In genomic region chr11:65711785-65712632, GRCh38 we compare ENCODE assay signal across 1 cellular context.
TF ChIP-seq lines count a peak whose summit lies in the region.

TSS of gene KAT5 (plus strand) at chr11:65712252. CDS start at chr11:65712268, 16 bp downstream.

TF ChIP-seq in K562, 482 proteins besides CTCF, POLR2A, EP300 and RAD21 (continued from another document and continues in another):
- TF ChIP-seq MCM2 (IDR thresholded peaks at IDR 0.05; ENCODE audit: low read depth) (no peak), NUFIP1 (IDR thresholded peaks at IDR 0.05; ENCODE audit: partially characterized antibody) (peak; percentile 50), SRSF9 (IDR thresholded peaks at IDR 0.05; ENCODE audit: borderline replicate concordance, low read depth, low read length) (no peak), GTF3C2 (IDR thresholded peaks at IDR 0.05; ENCODE audit: borderline replicate concordance, extremely low read depth, insufficient read length) (no peak), ZNF511 (CRISPR knock-in tag; IDR thresholded peaks at IDR 0.05) (peak; percentile 76; the same call in 1 of the 2 replicates), RREB1 (CRISPR knock-in tag; IDR thresholded peaks at IDR 0.05) (peak; percentile 93), ILK (tag; IDR thresholded peaks at IDR 0.05; ENCODE audit: borderline replicate concordance, low read depth) (no peak), SNAPC5 (CRISPR knock-in tag; IDR thresholded peaks at IDR 0.05) (no peak), FOXJ3 (CRISPR knock-in tag; IDR thresholded peaks at IDR 0.05) (no peak), ZNF609 (CRISPR knock-in tag; IDR thresholded peaks at IDR 0.05; ENCODE audit: borderline replicate concordance) (peak; percentile 90), CHD2 (IDR thresholded peaks at IDR 0.05; ENCODE audit: low read depth, low read length) (no peak; the same call in 1 of the 2 replicates), POLR2B (IDR thresholded peaks at IDR 0.05; ENCODE audit: low read depth, partially characterized antibody) (peak; percentile 90), ZNF143 (CRISPR knock-in tag; IDR thresholded peaks at IDR 0.05) (0 out of 2 replicates have a peak, but pooled peaks have one; percentile 39), MAZ (CRISPR knock-in tag; conservative IDR thresholded peaks at IDR 0.05 in 1 of 2, IDR thresholded peaks at IDR 0.05 in 1 of 2) (peak; percentile 90 to 97), SMAD1 (IDR thresholded peaks at IDR 0.05; ENCODE audit: low read depth, low read length, partially characterized antibody) (peak; percentile 11), RFX7 (CRISPR knock-in tag; IDR thresholded peaks at IDR 0.05) (no peak), MEF2A (IDR thresholded peaks at IDR 0.05; ENCODE audit: control insufficient read depth, low read depth, low read length) (peak; percentile 56; the same call in 1 of the 2 replicates), ZNF449 (CRISPR knock-in tag; IDR thresholded peaks at IDR 0.05) (peak; percentile 72; the same call in 1 of the 2 replicates), GTF2A2 (tag; IDR thresholded peaks at IDR 0.05) (no peak), ZBTB26 (CRISPR knock-in tag; IDR thresholded peaks at IDR 0.05) (no peak), ERF (CRISPR knock-in tag; IDR thresholded peaks at IDR 0.05) (peak; percentile 93; the same call in 1 of the 2 replicates), ZNF77 (CRISPR knock-in tag; IDR thresholded peaks at IDR 0.05) (no peak), ZNF280A (IDR thresholded peaks at IDR 0.05; ENCODE audit: low read depth, partially characterized antibody) (no peak), ZNF655 (CRISPR knock-in tag; IDR thresholded peaks at IDR 0.05) (no peak), WHSC1 (IDR thresholded peaks at IDR 0.05; ENCODE audit: low read length) (no peak), ZNF431 (CRISPR knock-in tag; IDR thresholded peaks at IDR 0.05) (peak; percentile 83), PHTF2 (CRISPR knock-in tag; IDR thresholded peaks at IDR 0.05) (0 out of 2 replicates have a peak, but pooled peaks have one; percentile 47), TAF7 (tag; IDR thresholded peaks at IDR 0.05) (peak; percentile 97), L3MBTL2 (IDR thresholded peaks at IDR 0.05) (peak; percentile 100), EZH2 (IDR thresholded peaks at IDR 0.05; ENCODE audit: borderline replicate concordance, low read depth, low read length) (no peak), LEF1 (IDR thresholded peaks at IDR 0.05) (peak; percentile 94), ZNF639 (CRISPR knock-in tag; conservative IDR thresholded peaks at IDR 0.05 in 1 of 2, IDR thresholded peaks at IDR 0.05 in 1 of 2) (peak in 1 of 2 experiments; percentile 91; a peak in 2 of 4 replicates), NFXL1 (CRISPR knock-in tag; IDR thresholded peaks at IDR 0.05) (0 out of 2 replicates have a peak, but pooled peaks have one; percentile 70), ID3 (CRISPR knock-in tag; IDR thresholded peaks at IDR 0.05) (no peak), ID3 (tag; IDR thresholded peaks at IDR 0.05) (peak; percentile 96), KHSRP (IDR thresholded peaks at IDR 0.05) (peak; percentile 66), RBM25 (IDR thresholded peaks at IDR 0.05; ENCODE audit: low read depth, low read length, severe bottlenecking) (no peak)
